8 cellular contexts compared by ENCODE assay signal in the genomic region with DNA sequence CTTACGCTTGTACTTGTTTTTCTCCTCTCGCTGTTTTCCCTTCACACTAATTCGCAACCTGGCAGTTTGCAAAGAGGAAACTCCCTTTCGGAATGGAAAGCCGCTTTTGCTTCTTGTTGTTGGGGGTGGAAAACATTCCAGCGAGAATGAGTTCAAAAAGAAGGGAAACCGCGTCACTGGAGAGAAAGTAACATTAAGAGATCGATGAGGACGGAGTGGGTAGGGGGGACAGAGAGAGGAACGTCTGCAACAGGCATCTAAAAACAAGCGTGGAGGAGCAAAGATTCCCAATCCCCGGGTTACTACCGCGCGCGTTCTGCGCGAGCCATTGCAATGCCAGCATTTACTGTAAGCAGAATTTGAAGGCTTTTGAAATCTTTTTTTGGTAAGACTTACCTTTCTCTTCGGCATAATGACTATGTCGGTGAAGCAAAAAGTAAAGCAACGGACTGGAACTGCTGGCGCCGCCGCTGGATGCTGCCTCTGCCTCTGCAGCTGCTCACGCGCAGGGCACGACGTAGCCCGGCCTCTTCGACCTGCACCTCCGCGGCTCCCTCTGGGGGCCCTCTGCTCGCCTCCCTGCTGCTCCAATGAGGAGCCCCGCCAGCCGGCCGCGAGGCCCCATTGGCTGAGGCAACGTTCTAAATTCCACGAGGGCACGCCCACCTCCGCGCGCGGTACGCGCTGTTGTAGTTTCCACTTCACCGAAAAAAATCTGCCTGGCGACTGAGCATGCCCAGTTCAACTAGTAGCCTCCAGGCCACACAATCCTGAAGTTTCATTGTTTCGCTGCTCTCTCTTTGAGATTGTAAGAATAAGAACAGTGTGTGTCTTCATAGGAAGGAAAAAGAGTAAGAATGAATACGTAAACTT. TPM values are rescaled to one million over a fixed set of nuclear protein-coding genes. Genes with fewer than 3 reads are reported as not detected.
A peak's percentile ranks its signal among the peaks of the same experiment; 100 is the strongest.
DNase-seq lines count a peak whose midpoint lies in the region; ATAC-seq and TF ChIP-seq lines count a peak whose summit lies in the region.

A gene (minus strand): TSS at position 533 of the 873 bp plus-strand sequence.

- TF ChIP-seq CTCF in 22Rv1 (IDR thresholded peaks at IDR 0.05) (peak; percentile 8; the same call in 1 of the 2 replicates), brain microvascular endothelial cell (IDR thresholded peaks at IDR 0.05; ENCODE audit: low read depth, low read length, missing control alignments) (no peak), gastrocnemius medialis (IDR thresholded peaks at IDR 0.05 in 4 of 5, conservative IDR thresholded peaks at IDR 0.05 in 1 of 5) (peak in 2 of 5 experiments; percentile 16 to 26)

- no CpG with 5 or more reads among the region's 51 CpGs for WGBS in iPS DF 6.9 (ENCODE audit: insufficient coverage, insufficient read length)

- TF ChIP-seq POLR2A in gastrocnemius medialis (IDR thresholded peaks at IDR 0.05) = peak; percentile 71 to 81

- DNase-seq in NCI-H2107 (lab: John Stamatoyannopoulos, UW) (peak; percentile 82), UCSD-AML1 (lab: John Stamatoyannopoulos, UW; ENCODE audit: unreplicated experiment) (peak; percentile 94), brain microvascular endothelial cell (peak; percentile 94), iPS DF 6.9 (ENCODE audit: low read depth, low spot score) (peak; percentile 63), gastrocnemius medialis (peak; percentile 91 to 96)

- no peaks in the 10 kb centered on the region for H3K4me1 ChIP-seq in iPS DF 6.9 (ENCODE audit: control insufficient read depth, insufficient read depth, low read length)
- H3K4me1 ChIP-seq in gastrocnemius medialis = peaks cover 20 to 28% of the 10 kb centered on the region in 2 donors

- intact Hi-C loops in gastrocnemius medialis (cut with DNase I; ENCODE audit: low total_unique reads) = loop anchor here (1.0 to 10.0 kb wide), 4 partner anchors 156 to 870 kb away; a partner anchor contains a TSS

- no peaks in the 10 kb centered on the region for H3K9me3 ChIP-seq in iPS DF 6.9 (ENCODE audit: control insufficient read depth, insufficient read depth, low read length)
- H3K9me3 ChIP-seq in gastrocnemius medialis = no peaks in the 10 kb centered on the region

- H3K4me3 ChIP-seq in brain microvascular endothelial cell (ENCODE audit: low read depth, low read length) (peak within 1 kb of the TSS; percentile 82), iPS DF 6.9 (ENCODE audit: low read length) (peak within 1 kb of the TSS; percentile 75; the same call in 1 of the 2 replicates), gastrocnemius medialis (peak within 1 kb of the TSS; percentile 72 to 91 (median 79))

- in situ Hi-C loops in brain microvascular endothelial cell (cut with HindIII; ENCODE audit: low pct_ligation_motif_present, low sequenced_read_pairs) (no loop called here), gastrocnemius medialis (cut with MboI; ENCODE audit: low sequenced_read_pairs in 4 of 4) (loop anchor here in 3 of 4 donors (10.0 to 25.0 kb wide), 3 partner anchors 147 to 303 kb away; a partner anchor contains a TSS)

- peak within 1 kb of the TSS; percentile 85 for H3K27ac ChIP-seq in 22Rv1
- peak within 1 kb of the TSS; percentile 81 for H3K27ac ChIP-seq in brain microvascular endothelial cell
- no peak within 1 kb of the TSS for H3K27ac ChIP-seq in iPS DF 6.9 (ENCODE audit: low read length)
- H3K27ac ChIP-seq in gastrocnemius medialis = peak within 1 kb of the TSS; percentile 91 to 96 (median 92)

- H3K27me3 ChIP-seq in brain microvascular endothelial cell (replicated peaks) = no peaks in the 10 kb centered on the region
- H3K27me3 ChIP-seq in iPS DF 6.9 (ENCODE audit: control insufficient read depth, insufficient read depth, low read length) = no peaks in the 10 kb centered on the region
- H3K27me3 ChIP-seq in gastrocnemius medialis = no peaks in the 10 kb centered on the region

- ATAC-seq in GM18519 (IDR thresholded peaks at IDR 0.05; ENCODE audit: low FRiP score, unreplicated experiment) (peak; percentile 93), HG03060 (IDR thresholded peaks at IDR 0.05; ENCODE audit: low read depth, unreplicated experiment) (peak; percentile 82), gastrocnemius medialis (peak; percentile 85)

- H3K36me3 ChIP-seq in brain microvascular endothelial cell (replicated peaks) (no peaks in the 10 kb centered on the region), iPS DF 6.9 (ENCODE audit: control insufficient read depth, insufficient read depth, low read length) (no peaks in the 10 kb centered on the region), gastrocnemius medialis (no peaks in the 10 kb centered on the region)

RNA-seq across cellular contexts. Expression of the gene that starts here (rescaled TPM):
- 10 to 100 TPM; 36.0 to 48.7 (median 39.7) TPM for total RNA-seq in gastrocnemius medialis
